In genomic region chr7:130904031-130904757, GRCh38 we compare ENCODE assay signal across 8 cellular contexts.
DNase-seq lines count a peak whose midpoint lies in the region; ATAC-seq and TF ChIP-seq lines count a peak whose summit lies in the region.

No MANE protein-coding gene starts in this region.

- no peak overlapping the region for H2AFZ ChIP-seq in HCT116 (ENCODE audit: low read depth, low read length, poor library complexity, severe bottlenecking)

- no peaks in the 10 kb centered on the region for H4K20me1 ChIP-seq in HCT116 (ENCODE audit: insufficient read depth)

- H3K4me3 ChIP-seq in HCT116 (replicated peaks in 1 of 2; ENCODE audit: low read depth in 1 of 2, low read length in 2 of 2) (no peak overlapping the region), foreskin fibroblast (ENCODE audit: low read depth in 1 of 2, low read length in 2 of 2) (peak overlapping the region in 1 of 2 donors; percentile 14), skin epidermis (no peak overlapping the region), BE2C (ENCODE audit: low read depth, low read length) (no peak overlapping the region)

- peak overlapping the region; percentile 99 for H3K27ac ChIP-seq in HCT116 (ENCODE audit: low read depth, low read length)
- peak overlapping the region; percentile 37 for H3K27ac ChIP-seq in VCaP
- H3K27ac ChIP-seq in skin epidermis = peak overlapping the region in 18 of 21 experiments; percentile 12 to 84 (median 64)

- no TSS peak for BruUV-seq in HCT116 (replicated peaks; lab: Mats Ljungman, UMichigan)

- H3K4me1 ChIP-seq in HCT116 (ENCODE audit: control insufficient read depth in 1 of 2, insufficient read depth in 2 of 2, low read length in 2 of 2) = peaks cover 92 to 99% of the 10 kb centered on the region in 2 experiments
- H3K4me1 ChIP-seq in BE2C = peaks cover 8% of the 10 kb centered on the region; the same call in 1 of the 2 replicates

- no peaks in the 10 kb centered on the region for H3K9me2 ChIP-seq in HCT116 (ENCODE audit: insufficient read depth)

- peaks cover 8% of the 10 kb centered on the region for H3K27me3 Mint-ChIP-seq in nephron progenitor cell (ENCODE audit: low read depth, poor library complexity)
- H3K27me3 Mint-ChIP-seq in progenitor cell of endocrine pancreas = no peaks in the 10 kb centered on the region

- DNase-seq in HCT116 (ENCODE audit: low read depth, low spot score) (peak; percentile 93), foreskin fibroblast (peak; percentile 84 to 85), nephron progenitor cell (no peak), progenitor cell of endocrine pancreas (ENCODE audit: low spot score, unreplicated experiment) (no peak), BE2C (no peak)

- peaks cover 8% of the 10 kb centered on the region for H3K9me3 Mint-ChIP-seq in nephron progenitor cell
- H3K9me3 Mint-ChIP-seq in progenitor cell of endocrine pancreas (ENCODE audit: low read depth) = peaks cover under 1% of the 10 kb centered on the region

- POLR2A ChIA-PET in HCT116 (lab: Charles Lee) = interaction anchor here (0.7 to 14.3 kb wide), 23 partner anchors 10 to 206 kb away, joined by 3 to 227 read pairs (median 4); no protein-coding TSS in a partner anchor

- H3K79me2 ChIP-seq in HCT116 (ENCODE audit: insufficient read depth, low read length) = peaks cover 97% of the 10 kb centered on the region

- RAD21 ChIA-PET in HCT116 (lab: Charles Lee; ENCODE audit: low non-redundant PET in 1 of 2, low total read pairs in 2 of 2, uncharacterized antibody in 2 of 2, unreplicated experiment in 2 of 2) = interaction anchor here in 1 of 2 experiments (0.7 kb wide), 1 partner anchor 953 kb away, joined by 3 read pairs; no protein-coding TSS in a partner anchor

- H3K9me3 ChIP-seq in HCT116 (ENCODE audit: control insufficient read depth in 1 of 2, insufficient read depth in 1 of 2, low read depth in 1 of 2, low read length in 2 of 2) = no peaks in the 10 kb centered on the region
- H3K9me3 ChIP-seq in BE2C = no peaks in the 10 kb centered on the region

- TF ChIP-seq CTCF in HCT116 (IDR thresholded peaks at IDR 0.05 in 2 of 3, conservative IDR thresholded peaks at IDR 0.05 in 1 of 3; ENCODE audit: borderline replicate concordance in 1 of 3, insufficient read depth in 1 of 3, low read depth in 2 of 3, low read length in 2 of 3) (no peak), VCaP (conservative IDR thresholded peaks at IDR 0.05) (no peak), foreskin fibroblast (IDR thresholded peaks at IDR 0.05; ENCODE audit: low read depth, low read length) (no peak), nephron progenitor cell (IDR thresholded peaks at IDR 0.05) (no peak), progenitor cell of endocrine pancreas (IDR thresholded peaks at IDR 0.05; ENCODE audit: unreplicated experiment) (no peak), BE2C (IDR thresholded peaks at IDR 0.05; ENCODE audit: low read depth, low read length) (no peak)

- intact Hi-C loops in HCT116 (cut with micrococcal nuclease) = loop anchor here (5.0 kb wide), 2 partner anchors 93 to 283 kb away; no protein-coding TSS in a partner anchor

- CTCF ChIA-PET in HCT116 (lab: Charles Lee) = interaction anchor here (1.1 to 2.5 kb wide), 5 partner anchors 8 to 399 kb away, joined by 3 to 15 read pairs (median 5); no protein-coding TSS in a partner anchor

- H3K36me3 ChIP-seq in HCT116 (ENCODE audit: control insufficient read depth in 1 of 2, insufficient read depth in 2 of 2, low read length in 2 of 2) (peaks cover 0 to 53% of the 10 kb centered on the region in 2 experiments; a peak in 2 of 4 replicates), BE2C (no peaks in the 10 kb centered on the region)

- no peaks in the 10 kb centered on the region for H3K27me3 ChIP-seq in HCT116 (ENCODE audit: insufficient read depth, low read length)
- no peaks in the 10 kb centered on the region for H3K27me3 ChIP-seq in BE2C

- peak overlapping the region; percentile 63 for H3K4me2 ChIP-seq in HCT116 (ENCODE audit: low read length)

- H3K4me3 Mint-ChIP-seq in nephron progenitor cell = no peak overlapping the region
- H3K4me3 Mint-ChIP-seq in progenitor cell of endocrine pancreas (ENCODE audit: low read depth) = no peak overlapping the region

- H3K27ac Mint-ChIP-seq in nephron progenitor cell (no peak overlapping the region), progenitor cell of endocrine pancreas (no peak overlapping the region)

- H3K4me1 Mint-ChIP-seq in nephron progenitor cell (peaks cover 47% of the 10 kb centered on the region), progenitor cell of endocrine pancreas (ENCODE audit: low read depth) (peaks cover 18% of the 10 kb centered on the region)

- TF ChIP-seq RAD21 in HCT116 (IDR thresholded peaks at IDR 0.05; ENCODE audit: low read depth) = no peak

- peak; percentile 27 for ATAC-seq in HCT116
- ATAC-seq in GM19397 (IDR thresholded peaks at IDR 0.05; ENCODE audit: unreplicated experiment) = no peak

- H3K9ac ChIP-seq in HCT116 (ENCODE audit: low read length) = peak overlapping the region; percentile 69

- H3K36me3 Mint-ChIP-seq in nephron progenitor cell (ENCODE audit: low read depth) = no peaks in the 10 kb centered on the region
- H3K36me3 Mint-ChIP-seq in progenitor cell of endocrine pancreas (ENCODE audit: insufficient read depth) = peaks cover under 1% of the 10 kb centered on the region

- TF ChIP-seq POLR2A in HCT116 (IDR thresholded peaks at IDR 0.05; ENCODE audit: borderline replicate concordance, extremely low read depth, insufficient read depth, insufficient read length) = no peak

TF ChIP-seq in HCT116, 20 proteins besides CTCF, POLR2A, EP300 and RAD21:
- TF ChIP-seq SRF (IDR thresholded peaks at IDR 0.05; ENCODE audit: low read depth) (no peak), EZH2phosphoT487 (IDR thresholded peaks at IDR 0.05; ENCODE audit: borderline replicate concordance) (no peak), TCF7L2 (IDR thresholded peaks at IDR 0.05; ENCODE audit: borderline replicate concordance, extremely low read depth, insufficient read depth, insufficient read length) (peak; percentile 89), POLR2AphosphoS5 (IDR thresholded peaks at IDR 0.05; ENCODE audit: low read depth, low read length) (no peak; the same call in none of the 2 replicates)

Comparison
In these comparisons a context has a peak if more than half of its experiments do, and no peak if none do; other contexts are left out.
1. DNase-seq: peak in HCT116 (single experiment) and foreskin fibroblast (2 of 2); none in nephron progenitor cell (single experiment), progenitor cell of endocrine pancreas (single experiment) and BE2C (single experiment).
2. H3K27ac ChIP-seq: peak in every context shown above with its lines; median percentile 99 in HCT116; 64 in skin epidermis; 37 in VCaP.